ENCODE assay signal across 25 cellular contexts in genomic region chr1:54337034-54337433, GRCh38.
DNase-seq lines count a peak whose midpoint lies in the region; ATAC-seq, FAIRE-seq and TF ChIP-seq lines count a peak whose summit lies in the region.
"Had no signal": no experiment of that assay in that cellular context is flagged by ENCODE, and none has a peak within 500 bp of the region (broad histone marks: within the 10 kb centered on the region; RNA-seq: fewer than 3 reads in every experiment).

No MANE protein-coding gene starts in this region.

- no peaks in the 10 kb centered on the region for H3K27me3 ChIP-seq in NT2/D1 (ENCODE audit: insufficient read depth, insufficient read length)
- no peaks in the 10 kb centered on the region for H3K27me3 ChIP-seq in HepG2 (ENCODE audit: control insufficient read depth in 1 of 2, insufficient read depth in 2 of 2, low read length in 2 of 2)
- H3K27me3 ChIP-seq in stomach = no peaks in the 10 kb centered on the region
- H3K27me3 ChIP-seq: foreskin keratinocyte, right atrium auricular region, suprapubic skin had no signal

- no peak for TF ChIP-seq POLR2A in HepG2 (IDR thresholded peaks at IDR 0.05; ENCODE audit: insufficient read depth in 1 of 2, low read depth in 2 of 2, low read length in 2 of 2)
- no peak for TF ChIP-seq POLR2A in stomach (IDR thresholded peaks at IDR 0.05)

- H3K79me2 ChIP-seq in HepG2 (ENCODE audit: insufficient read depth, low read length) = peaks cover 7% of the 10 kb centered on the region

- H3K4me2 ChIP-seq in HepG2 (ENCODE audit: low read depth, low read length) = no peak overlapping the region

- no TSS peak for BruUV-seq in HepG2 (replicated peaks; lab: Mats Ljungman, UMichigan)

- H3K4me1 ChIP-seq in NT2/D1 (ENCODE audit: insufficient read depth, insufficient read length) (peaks cover 51% of the 10 kb centered on the region), HepG2 (ENCODE audit: insufficient read depth, low read length) (peaks cover 33% of the 10 kb centered on the region), stomach (peaks cover 84 to 100% (median 95%) of the 10 kb centered on the region in 4 donors)

- intact Hi-C loops in HepG2 (cut with micrococcal nuclease; ENCODE audit: unreplicated experiment) = no loop called here
- intact Hi-C loops in stomach (cut with DNase I; ENCODE audit: low total_unique reads) = no loop called here

- TF ChIP-seq EP300 in HepG2 (IDR thresholded peaks at IDR 0.05; ENCODE audit: low read depth in 2 of 2, low read length in 2 of 2) (no peak), HepG2 (CRISPR knock-in tag; IDR thresholded peaks at IDR 0.05; ENCODE audit: borderline replicate concordance) (no peak), stomach (IDR thresholded peaks at IDR 0.05) (no peak)

- POLR2A ChIA-PET in HepG2 (lab: Yijun Ruan, JAX) = no interaction called here

- TF ChIP-seq CTCF in HepG2 (CRISPR knock-in tag; IDR thresholded peaks at IDR 0.05) (no peak), stomach (IDR thresholded peaks at IDR 0.05) (no peak)

- peak overlapping the region; percentile 17 for H3K9ac ChIP-seq in NT2/D1 (ENCODE audit: insufficient read length, low read depth)
- H3K9ac ChIP-seq in HepG2 (ENCODE audit: insufficient read depth, low read depth, low read length) = no peak overlapping the region

- H4K20me1 ChIP-seq in HepG2 (ENCODE audit: insufficient read depth, low read length) = peaks cover 4% of the 10 kb centered on the region

- H3K9me3 ChIP-seq in NT2/D1 (ENCODE audit: insufficient read depth, low read length) = no peaks in the 10 kb centered on the region
- no peaks in the 10 kb centered on the region for H3K9me3 ChIP-seq in HepG2 (ENCODE audit: low read length)
- H3K9me3 ChIP-seq in stomach = no peaks in the 10 kb centered on the region
- H3K9me3 ChIP-seq: mucosa of descending colon, right atrium auricular region, suprapubic skin had no signal

- in situ Hi-C loops in HepG2 (cut with HindIII; ENCODE audit: extremely low pct_ligation_motif_present, low pct_unique_long_range_greater_than_20kb) = no loop called here

- H3K4me3 ChIP-seq in NT2/D1 (ENCODE audit: insufficient read length, low read depth) (no peak overlapping the region), HepG2 (replicated peaks in 1 of 3; ENCODE audit: insufficient read depth in 1 of 3, low read depth in 2 of 3, low read length in 3 of 3) (no peak overlapping the region), stomach (no peak overlapping the region)
- H3K4me3 ChIP-seq: coronary artery, mucosa of descending colon, right atrium auricular region, suprapubic skin had no signal

- no peak for DNase-seq in NT2/D1 (ENCODE audit: low read depth, low spot score)
- no peak for DNase-seq in HepG2 (ENCODE audit: low spot score)
- DNase-seq in stomach = no peak
- DNase-seq in glomerular visceral epithelial cell (ENCODE audit: extremely low spot score) = no peak
- DNase-seq: activated CD4-positive, alpha-beta T cell treated with anti-CD3 and anti-CD28 coated beads for 48 hours; activated naive CD4-positive, alpha-beta T cell treated with anti-CD3 and anti-CD28 coated beads, Interleukin-2, amount 10 ng/mL, durations not matched to agents 7 days and 5 days; amniotic stem cell; DMS79 treated with DMSO at 0.1 percent for 48 hours; effector memory CD8-positive, alpha-beta T cell; foreskin keratinocyte; hypothalamus; Karpas-422; mucosa of descending colon; NCI-H1694; OCI-M1; stimulated activated CD4-positive, alpha-beta T cell treated with anti-CD3 and anti-CD28 coated beads, Interleukin-4, amount 100 ng/mL, for 1 hour had no signal

- no peak for TF ChIP-seq RAD21 in HepG2 (CRISPR knock-in tag; IDR thresholded peaks at IDR 0.05)

- FAIRE-seq in HepG2 (lab: Jason Lieb, UNC) = no peak

- ATAC-seq in HepG2 (no peak), HG03108 (IDR thresholded peaks at IDR 0.05; ENCODE audit: unreplicated experiment) (no peak), GM18519 (IDR thresholded peaks at IDR 0.05; ENCODE audit: low FRiP score, unreplicated experiment) (no peak)
- ATAC-seq: effector memory CD8-positive, alpha-beta T cell; esophagus mucosa; foreskin keratinocyte; HCT116; mucosa of descending colon; SK-N-SH treated with all-trans-retinoic acid at 6 μM for 48 hours had no signal

- H3K36me3 ChIP-seq in NT2/D1 (ENCODE audit: insufficient read depth, insufficient read length, low read length) (peaks cover 63% of the 10 kb centered on the region), HepG2 (replicated peaks in 1 of 2; ENCODE audit: control insufficient read depth in 1 of 2, insufficient read depth in 2 of 2, low read length in 2 of 2) (no peaks in the 10 kb centered on the region; a peak in 1 of 5 replicates), stomach (no peaks in the 10 kb centered on the region)
- H3K36me3 ChIP-seq: right atrium auricular region, suprapubic skin had no signal

- no peak overlapping the region for H2AFZ ChIP-seq in HepG2 (ENCODE audit: low read length)

- H3K27ac ChIP-seq in angular gyrus (ENCODE audit: low read depth, low read length) (peak overlapping the region; percentile 12), HepG2 (ENCODE audit: extremely low read length, insufficient read depth, low read length) (no peak overlapping the region), stomach (peak overlapping the region in 3 of 5 donors; percentile 87 to 89 (median 88))
- H3K27ac ChIP-seq: foreskin keratinocyte, right atrium auricular region, suprapubic skin had no signal

- CTCF ChIA-PET in HepG2 (lab: Yijun Ruan, JAX; ENCODE audit: low intra/inter-chr PET ratio, low total read pairs) = no interaction called here

- WGBS in HepG2 (ENCODE audit: low lambda C conversion rate) = 96% methylated on average over 7 of the region's 7 CpGs
- WGBS in stomach, 5 donors = 83 to 94% (median 86%) methylated on average over 7 of the region's 7 CpGs

TF ChIP-seq in HepG2, 621 proteins besides CTCF, POLR2A, EP300 and RAD21:
- TF ChIP-seq SMC3 (IDR thresholded peaks at IDR 0.05; ENCODE audit: low read length) (no peak), ZNF687 (CRISPR knock-in tag; IDR thresholded peaks at IDR 0.05) (0 out of 2 replicates have a peak, but pooled peaks have one; percentile 18)
TF ChIP-seq in HepG2: peak in this region for 1.
